Comparison of ENCODE assay signal across 2 cellular contexts in genomic region chr14:35349966-35350365, GRCh38.
TF ChIP-seq lines count a peak whose summit lies in the region.

No MANE protein-coding gene starts in this region.

TF ChIP-seq in endothelial cell of umbilical vein, 7 proteins besides CTCF, POLR2A, EP300 and RAD21 (continued from another document):
- TF ChIP-seq FOS (IDR thresholded peaks at IDR 0.05; ENCODE audit: borderline replicate concordance, insufficient read depth, low read length) (no peak), POLR2AphosphoS5 (IDR thresholded peaks at IDR 0.05; ENCODE audit: insufficient read depth, low read depth, low read length) (no peak), MAX (IDR thresholded peaks at IDR 0.05; ENCODE audit: insufficient read depth, insufficient read length) (no peak), EZH2 (IDR thresholded peaks at IDR 0.05; ENCODE audit: borderline replicate concordance, low read depth, low read length, severe bottlenecking) (no peak)

TF ChIP-seq in GM12891, 5 proteins besides CTCF, POLR2A, EP300 and RAD21 (continued from another document):
- TF ChIP-seq POU2F2 (IDR thresholded peaks at IDR 0.05; ENCODE audit: low read depth, low read length): no peak
